Comparison of ENCODE assay signal across 18 cellular contexts in the genomic region with DNA sequence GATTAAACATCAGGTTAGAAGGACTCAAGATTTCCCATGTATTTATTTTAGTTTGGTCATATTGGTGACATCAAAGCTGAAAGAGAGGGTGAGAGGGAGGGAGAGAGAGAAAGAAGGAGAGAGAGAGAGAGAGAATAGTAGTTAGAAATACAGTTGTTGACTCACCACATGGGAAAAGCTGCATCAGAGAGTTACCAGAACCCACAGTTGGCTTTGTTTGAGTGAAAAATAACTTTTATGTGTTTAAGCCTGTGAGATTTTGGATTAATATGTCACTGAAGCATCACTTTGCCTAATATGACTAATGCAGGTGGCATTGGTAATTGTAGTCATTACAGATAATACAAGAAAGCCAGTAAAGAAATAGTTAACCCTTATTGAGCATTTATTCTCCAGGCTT.
DNase-seq lines count a peak whose midpoint lies in the region; ATAC-seq and TF ChIP-seq lines count a peak whose summit lies in the region.
"Had no signal": no experiment of that assay in that cellular context is flagged by ENCODE, and none has a peak within 500 bp of the region (broad histone marks: within the 10 kb centered on the region; RNA-seq: fewer than 3 reads in every experiment).

No MANE protein-coding gene starts in this region.

- peaks cover 13% of the 10 kb centered on the region for H3K27me3 Mint-ChIP-seq in activated naive CD4-positive, alpha-beta T cell treated with anti-CD3 and anti-CD28 coated beads, Interleukin-2, amount 50 U/mL, for 24 hours
- peaks cover 10% of the 10 kb centered on the region for H3K27me3 Mint-ChIP-seq in activated naive CD4-positive, alpha-beta T cell treated with anti-CD3 and anti-CD28 coated beads, Interleukin-2, amount 10 ng/mL, durations not matched to agents 7 days and 5 days

- no peaks in the 10 kb centered on the region for H3K9me3 Mint-ChIP-seq in activated naive CD4-positive, alpha-beta T cell treated with anti-CD3 and anti-CD28 coated beads, Interleukin-2, amount 50 U/mL, for 24 hours
- H3K9me3 Mint-ChIP-seq in activated naive CD4-positive, alpha-beta T cell treated with anti-CD3 and anti-CD28 coated beads, Interleukin-2, amount 10 ng/mL, durations not matched to agents 7 days and 5 days: no peaks in the 10 kb centered on the region

- DNase-seq in activated naive CD4-positive, alpha-beta T cell treated with anti-CD3 and anti-CD28 coated beads, Interleukin-2, amount 10 ng/mL, durations not matched to agents 7 days and 5 days: no peak
- DNase-seq in choroid plexus epithelial cell (ENCODE audit: low read depth) (peak; percentile 10), kidney glomerular epithelial cell (lab: John Stamatoyannopoulos, UW) (peak; percentile 59), stromal cell of bone marrow (ENCODE audit: low read depth) (peak; percentile 39), AG08396 (ENCODE audit: low spot score) (no peak), GDM1 (lab: John Stamatoyannopoulos, UW) (no peak)
- DNase-seq: 8988T, C1 segment of cervical spinal cord, H7, NCI-H1092, NCI-H146, NCI-H2107, NCI-H2227 treated with DMSO at 0.1 percent for 48 hours, NCI-H524 had no signal

- no peak overlapping the region for H3K4me3 Mint-ChIP-seq in activated naive CD4-positive, alpha-beta T cell treated with anti-CD3 and anti-CD28 coated beads, Interleukin-2, amount 50 U/mL, for 24 hours
- no peak overlapping the region for H3K4me3 Mint-ChIP-seq in activated naive CD4-positive, alpha-beta T cell treated with anti-CD3 and anti-CD28 coated beads, Interleukin-2, amount 10 ng/mL, durations not matched to agents 7 days and 5 days

- no peaks in the 10 kb centered on the region for H3K36me3 Mint-ChIP-seq in activated naive CD4-positive, alpha-beta T cell treated with anti-CD3 and anti-CD28 coated beads, Interleukin-2, amount 50 U/mL, for 24 hours
- H3K36me3 Mint-ChIP-seq in activated naive CD4-positive, alpha-beta T cell treated with anti-CD3 and anti-CD28 coated beads, Interleukin-2, amount 10 ng/mL, durations not matched to agents 7 days and 5 days: no peaks in the 10 kb centered on the region

- H3K4me3 ChIP-seq in choroid plexus epithelial cell (ENCODE audit: low read depth, low read length): no peak overlapping the region

- peak overlapping the region; percentile 8 for H3K27ac Mint-ChIP-seq in activated naive CD4-positive, alpha-beta T cell treated with anti-CD3 and anti-CD28 coated beads, Interleukin-2, amount 50 U/mL, for 24 hours
- H3K27ac Mint-ChIP-seq in activated naive CD4-positive, alpha-beta T cell treated with anti-CD3 and anti-CD28 coated beads, Interleukin-2, amount 10 ng/mL, durations not matched to agents 7 days and 5 days: no peak overlapping the region

- TF ChIP-seq CTCF in choroid plexus epithelial cell (conservative IDR thresholded peaks at IDR 0.05; ENCODE audit: low read depth, low read length): no peak

- H3K4me1 Mint-ChIP-seq in activated naive CD4-positive, alpha-beta T cell treated with anti-CD3 and anti-CD28 coated beads, Interleukin-2, amount 50 U/mL, for 24 hours: no peaks in the 10 kb centered on the region
- no peaks in the 10 kb centered on the region for H3K4me1 Mint-ChIP-seq in activated naive CD4-positive, alpha-beta T cell treated with anti-CD3 and anti-CD28 coated beads, Interleukin-2, amount 10 ng/mL, durations not matched to agents 7 days and 5 days

- CTCF ChIA-PET in activated naive CD4-positive, alpha-beta T cell treated with anti-CD3 and anti-CD28 coated beads, Interleukin-2, amount 10 ng/mL, durations not matched to agents 7 days and 5 days (lab: Charles Lee): no interaction called here

- ATAC-seq in GM19035 (IDR thresholded peaks at IDR 0.05; ENCODE audit: unreplicated experiment): no peak
- ATAC-seq: Panc1, Right ventricle myocardium inferior had no signal

Comparison
In these comparisons a context has a peak if more than half of its experiments do, and no peak if none do; other contexts are left out.
1. DNase-seq: peak in choroid plexus epithelial cell (single experiment), kidney glomerular epithelial cell (single experiment) and stromal cell of bone marrow (single experiment); none in activated naive CD4-positive, alpha-beta T cell treated with anti-CD3 and anti-CD28 coated beads, Interleukin-2, amount 10 ng/mL, durations not matched to agents 7 days and 5 days (single experiment), AG08396 (single experiment) and GDM1 (single experiment).